In genomic region chr2:46780801-46781445, GRCh38 we compare ENCODE assay signal across 1 cellular context.
TF ChIP-seq lines count a peak whose summit lies in the region.

No MANE protein-coding gene starts in this region.

TF ChIP-seq in HepG2, 621 proteins besides CTCF, POLR2A, EP300 and RAD21 (continued from another document and continues in another):
- TF ChIP-seq ZNF609 (CRISPR knock-in tag; IDR thresholded peaks at IDR 0.05; ENCODE audit: borderline replicate concordance) (no peak), RORA (CRISPR knock-in tag; IDR thresholded peaks at IDR 0.05) (no peak), ZFP91 (CRISPR knock-in tag; IDR thresholded peaks at IDR 0.05; ENCODE audit: borderline replicate concordance) (peak; percentile 48; the same call in 1 of the 2 replicates), ZNF292 (CRISPR knock-in tag; IDR thresholded peaks at IDR 0.05; ENCODE audit: borderline replicate concordance, low read depth) (peak; percentile 75; the same call in 1 of the 2 replicates), ZNF615 (CRISPR knock-in tag; IDR thresholded peaks at IDR 0.05; ENCODE audit: borderline replicate concordance) (no peak), STAG1 (CRISPR knock-in tag; IDR thresholded peaks at IDR 0.05) (peak; percentile 81), NFYC (CRISPR knock-in tag; IDR thresholded peaks at IDR 0.05) (0 out of 2 replicates have a peak, but pooled peaks have one; percentile 12), ZNF468 (CRISPR knock-in tag; IDR thresholded peaks at IDR 0.05) (no peak), SPEN (CRISPR knock-in tag; IDR thresholded peaks at IDR 0.05; ENCODE audit: low read depth) (no peak), MIER2 (CRISPR knock-in tag; IDR thresholded peaks at IDR 0.05) (0 out of 2 replicates have a peak, but pooled peaks have one; percentile 56), THRA (CRISPR knock-in tag; IDR thresholded peaks at IDR 0.05; ENCODE audit: borderline replicate concordance) (peak; percentile 60; the same call in 1 of the 2 replicates), ZBED4 (CRISPR knock-in tag; IDR thresholded peaks at IDR 0.05; ENCODE audit: borderline replicate concordance) (peak; percentile 69), ZNF670 (CRISPR knock-in tag; IDR thresholded peaks at IDR 0.05; ENCODE audit: borderline replicate concordance) (no peak), ZNF709 (CRISPR knock-in tag; IDR thresholded peaks at IDR 0.05) (no peak), ZBTB33 (CRISPR knock-in tag; IDR thresholded peaks at IDR 0.05) (peak; percentile 37; the same call in 1 of the 2 replicates), SP1 (IDR thresholded peaks at IDR 0.05) (no peak), SP1 (CRISPR knock-in tag; IDR thresholded peaks at IDR 0.05) (no peak), ZNF232 (CRISPR knock-in tag; IDR thresholded peaks at IDR 0.05; ENCODE audit: borderline replicate concordance) (no peak), HMG20A (CRISPR knock-in tag; IDR thresholded peaks at IDR 0.05; ENCODE audit: borderline replicate concordance) (no peak), ZNF816 (CRISPR knock-in tag; IDR thresholded peaks at IDR 0.05; ENCODE audit: borderline replicate concordance) (no peak), ZSCAN29 (CRISPR knock-in tag; conservative IDR thresholded peaks at IDR 0.05) (no peak), NKX3-1 (CRISPR knock-in tag; IDR thresholded peaks at IDR 0.05) (no peak), MIER3 (CRISPR knock-in tag; IDR thresholded peaks at IDR 0.05; ENCODE audit: borderline replicate concordance) (no peak), TSC22D2 (CRISPR knock-in tag; IDR thresholded peaks at IDR 0.05; ENCODE audit: borderline replicate concordance) (peak; percentile 77; the same call in 1 of the 2 replicates), FOXA3 (CRISPR knock-in tag; IDR thresholded peaks at IDR 0.05) (no peak; the same call in 1 of the 2 replicates), MED1 (CRISPR knock-in tag; IDR thresholded peaks at IDR 0.05) (0 out of 2 replicates have a peak, but pooled peaks have one; percentile 36), BCL6 (CRISPR knock-in tag; IDR thresholded peaks at IDR 0.05) (0 out of 2 replicates have a peak, but pooled peaks have one; percentile 8), ARID4A (CRISPR knock-in tag; IDR thresholded peaks at IDR 0.05; ENCODE audit: borderline replicate concordance) (peak; percentile 26; the same call in 1 of the 2 replicates), ESRRA (CRISPR knock-in tag; IDR thresholded peaks at IDR 0.05; ENCODE audit: low read depth) (no peak), MED8 (CRISPR knock-in tag; IDR thresholded peaks at IDR 0.05; ENCODE audit: insufficient replicate concordance) (no peak), SATB2 (CRISPR knock-in tag; IDR thresholded peaks at IDR 0.05) (no peak), ZNF746 (CRISPR knock-in tag; IDR thresholded peaks at IDR 0.05) (no peak), ZBTB26 (CRISPR knock-in tag; IDR thresholded peaks at IDR 0.05; ENCODE audit: borderline replicate concordance) (0 out of 2 replicates have a peak, but pooled peaks have one; percentile 52), ARID3A (IDR thresholded peaks at IDR 0.05; ENCODE audit: low read depth, low read length) (0 out of 2 replicates have a peak, but pooled peaks have one; percentile 31), ZNF839 (CRISPR knock-in tag; IDR thresholded peaks at IDR 0.05; ENCODE audit: borderline replicate concordance) (no peak), ZNF543 (CRISPR knock-in tag; IDR thresholded peaks at IDR 0.05) (0 out of 2 replicates have a peak, but pooled peaks have one; percentile 54)
